In the genomic region with DNA sequence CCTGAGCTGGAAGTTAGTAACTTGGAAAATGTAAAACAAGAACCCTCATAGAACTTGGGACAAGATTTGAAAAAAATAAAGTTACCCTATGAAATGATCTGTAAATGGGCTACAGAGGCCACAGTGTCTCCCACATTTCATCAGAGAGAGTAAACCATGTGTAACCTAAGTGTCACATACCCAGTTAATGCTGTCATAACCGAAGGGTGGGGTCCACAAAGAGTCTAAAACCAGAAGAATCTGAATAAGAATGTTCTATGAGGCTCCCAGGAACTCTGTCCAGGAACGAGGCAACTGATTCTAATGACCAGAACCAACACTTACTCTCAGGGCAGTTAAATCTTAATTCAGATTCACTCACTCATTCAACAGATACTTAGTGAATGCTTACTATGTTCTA, we compare ENCODE assay signal across 8 cellular contexts. TPM values are rescaled to one million over a fixed set of nuclear protein-coding genes. Genes with fewer than 3 reads are reported as not detected.
DNase-seq lines count a peak whose midpoint lies in the region; ATAC-seq and TF ChIP-seq lines count a peak whose summit lies in the region.

No MANE protein-coding gene starts in this region.

- H3K4me1 ChIP-seq in skeletal muscle satellite cell (ENCODE audit: control insufficient read depth, insufficient read depth, low read length), result peaks cover 15% of the 10 kb centered on the region

- H3K9ac ChIP-seq in skeletal muscle satellite cell (ENCODE audit: low read depth, low read length), result peak overlapping the region; percentile 99

- no peaks in the 10 kb centered on the region for H3K27me3 ChIP-seq in skeletal muscle satellite cell (ENCODE audit: control insufficient read depth, insufficient read depth, low read length)

- DNase-seq in RWPE1 (ENCODE audit: low spot score) (peak; percentile 38), fibroblast of mammary gland (ENCODE audit: low read depth) (peak; percentile 54), GF-D8 (lab: John Stamatoyannopoulos, UW) (no peak)
- DNase-seq in stimulated activated CD4-positive, alpha-beta T cell treated with anti-CD3 and anti-CD28 coated beads, Interleukin-4, amount 100 ng/mL, for 24 hours, result no peak
- no peak for DNase-seq in activated CD4-positive, CD25-positive, alpha-beta regulatory T cell treated with anti-CD3 and anti-CD28 coated beads, Interleukin-2, amount 50 U/mL, for 72 hours

- POLR2A ChIA-PET in RWPE1 (lab: Yijun Ruan, JAX; ENCODE audit: low non-redundant PET), result interaction anchor here (0.6 to 0.7 kb wide), 2 partner anchors 11 to 272 kb away, joined by 3 to 6 read pairs; no protein-coding TSS in a partner anchor

- no peak for TF ChIP-seq CTCF in RWPE1 (conservative IDR thresholded peaks at IDR 0.05; ENCODE audit: low read depth)
- no peak for TF ChIP-seq CTCF in fibroblast of mammary gland (conservative IDR thresholded peaks at IDR 0.05; ENCODE audit: control insufficient read depth, insufficient read depth, low read depth, low read length)

- no peaks in the 10 kb centered on the region for H3K9me3 ChIP-seq in skeletal muscle satellite cell (replicated peaks; ENCODE audit: low read length)

- CTCF ChIA-PET in RWPE1 (lab: Yijun Ruan, JAX), result interaction anchor here (0.6 to 5.3 kb wide), 4 partner anchors 9 to 371 kb away, joined by 4 to 60 read pairs (median 6); no protein-coding TSS in a partner anchor

- H3K36me3 ChIP-seq in skeletal muscle satellite cell (ENCODE audit: insufficient read depth, low read length), result no peaks in the 10 kb centered on the region

- peak overlapping the region; percentile 74; the same call in 1 of the 2 replicates for H3K4me3 ChIP-seq in GM08714 (ENCODE audit: low read length)
- H3K4me3 ChIP-seq in fibroblast of mammary gland (ENCODE audit: control insufficient read depth, low read depth, low read length), result no peak overlapping the region
- H3K4me3 ChIP-seq in skeletal muscle satellite cell (ENCODE audit: low read length), result peak overlapping the region; percentile 100

- H3K4me2 ChIP-seq in skeletal muscle satellite cell (ENCODE audit: low read length), result peak overlapping the region; percentile 99

- no peak for ATAC-seq in GM19452 (IDR thresholded peaks at IDR 0.05; ENCODE audit: unreplicated experiment)

- no peak overlapping the region for H3K27ac ChIP-seq in RWPE1

RNA-seq across cellular contexts. Expression of gene FAM13B, which starts 1.0 kb away (rescaled TPM):
- total RNA-seq in skeletal muscle satellite cell (2012; rRNA removed), result 14.2 and 17.9 TPM in 2 replicates

RNA-seq across cellular contexts. Expression of gene WNT8A, which starts 49.9 kb away (rescaled TPM):
- total RNA-seq in skeletal muscle satellite cell (2012; rRNA removed), result not detected in 2 replicates

Comparison
In these comparisons a context has a peak if more than half of its experiments do, and no peak if none do; other contexts are left out.
1. DNase-seq: peak in RWPE1 (single experiment) and fibroblast of mammary gland (single experiment); none in stimulated activated CD4-positive, alpha-beta T cell treated with anti-CD3 and anti-CD28 coated beads, Interleukin-4, amount 100 ng/mL, for 24 hours (single experiment), GF-D8 (single experiment) and activated CD4-positive, CD25-positive, alpha-beta regulatory T cell treated with anti-CD3 and anti-CD28 coated beads, Interleukin-2, amount 50 U/mL, for 72 hours (single experiment).